8 cellular contexts compared by ENCODE assay signal in the genomic region with DNA sequence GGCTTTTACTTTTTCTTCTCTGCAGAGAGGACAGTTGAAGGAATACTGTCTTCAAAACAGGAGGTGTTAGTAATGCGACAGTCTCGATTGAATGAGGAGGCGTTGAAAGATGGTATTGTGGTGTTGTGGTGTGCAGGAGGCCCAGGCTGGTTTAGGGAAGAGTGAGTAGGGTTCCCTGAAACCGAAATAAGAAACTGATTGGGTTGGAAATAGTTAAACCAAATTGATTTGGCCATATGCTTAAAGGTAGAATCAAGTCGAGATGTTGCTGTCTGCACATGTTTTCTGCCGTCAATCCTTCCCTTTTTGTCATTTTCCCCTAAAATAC. TPM values are rescaled to one million over a fixed set of nuclear protein-coding genes. Genes with fewer than 3 reads are reported as not detected.
DNase-seq lines count a peak whose midpoint lies in the region; ATAC-seq and TF ChIP-seq lines count a peak whose summit lies in the region.

No MANE protein-coding gene starts in this region.

- intact Hi-C loops in ovary (cut with DNase I), result loop anchor here in 1 of 4 donors (2.0 to 5.0 kb wide), 3 partner anchors 51 to 1400 kb away; a partner anchor contains a TSS

- peak overlapping the region; percentile 98 for H3K4me3 Mint-ChIP-seq in T-helper 17 cell
- H3K4me3 Mint-ChIP-seq in endothelial cell (ENCODE audit: unreplicated experiment), result peak overlapping the region; percentile 99

- no peak for TF ChIP-seq POLR2A in ovary (IDR thresholded peaks at IDR 0.05)

- H3K36me3 ChIP-seq in ovary, result no peaks in the 10 kb centered on the region

- H3K27ac ChIP-seq in ovary, result no peak overlapping the region

- H3K4me3 ChIP-seq in AG10803 (ENCODE audit: low read length) (peak overlapping the region; percentile 84), ovary (peak overlapping the region; percentile 91)

- H3K9me3 ChIP-seq in T-helper 17 cell (ENCODE audit: control insufficient read depth, low read length, poor library complexity, severe bottlenecking), result no peaks in the 10 kb centered on the region
- no peaks in the 10 kb centered on the region for H3K9me3 ChIP-seq in ovary

- no peak for TF ChIP-seq CTCF in AG10803 (conservative IDR thresholded peaks at IDR 0.05; ENCODE audit: low read length)
- TF ChIP-seq CTCF in endothelial cell (IDR thresholded peaks at IDR 0.05; ENCODE audit: unreplicated experiment), result no peak
- TF ChIP-seq CTCF in ovary (IDR thresholded peaks at IDR 0.05), result no peak

- H3K27me3 ChIP-seq in ovary, result no peaks in the 10 kb centered on the region

- H3K27ac Mint-ChIP-seq in T-helper 17 cell (peak overlapping the region; percentile 100), endothelial cell (ENCODE audit: unreplicated experiment) (peak overlapping the region; percentile 100)

- ATAC-seq in GM21515 (IDR thresholded peaks at IDR 0.05; ENCODE audit: unreplicated experiment) (peak; percentile 11), T-helper 17 cell (no peak)

- peaks cover 6% of the 10 kb centered on the region for H3K4me1 ChIP-seq in ovary (ENCODE audit: insufficient read depth)

- H3K36me3 Mint-ChIP-seq in T-helper 17 cell (ENCODE audit: low read depth) (peaks cover 4% of the 10 kb centered on the region), endothelial cell (ENCODE audit: low read depth, unreplicated experiment) (peaks cover 4% of the 10 kb centered on the region)

- peak; percentile 15 for DNase-seq in AG10803 (ENCODE audit: low read depth)
- DNase-seq in T-helper 17 cell, result no peak
- no peak for DNase-seq in endothelial cell (ENCODE audit: low spot score)
- DNase-seq in ovary, result no peak
- no peak for DNase-seq in D341Med (ENCODE audit: low spot score)
- no peak for DNase-seq in DMS53 treated with DMSO at 0.1 percent for 48 hours (lab: John Stamatoyannopoulos, UW; ENCODE audit: unreplicated experiment)
- no peak for DNase-seq in putamen (ENCODE audit: low spot score)

- H3K27me3 Mint-ChIP-seq in T-helper 17 cell, result no peaks in the 10 kb centered on the region
- H3K27me3 Mint-ChIP-seq in endothelial cell (ENCODE audit: unreplicated experiment), result peaks cover 9% of the 10 kb centered on the region

- 2 to 3% (median 3%) methylated on average over 6 of the region's 6 CpGs for WGBS in ovary, 3 donors

- H3K9me3 Mint-ChIP-seq in endothelial cell (ENCODE audit: unreplicated experiment), result no peaks in the 10 kb centered on the region

- no peak for TF ChIP-seq EP300 in ovary (IDR thresholded peaks at IDR 0.05)

- peaks cover 39% of the 10 kb centered on the region for H3K4me1 Mint-ChIP-seq in T-helper 17 cell
- H3K4me1 Mint-ChIP-seq in endothelial cell (ENCODE audit: unreplicated experiment), result peaks cover 46% of the 10 kb centered on the region

RNA-seq across cellular contexts. Expression of a gene that starts 0.8 kb away (rescaled TPM):
- 10 to 100 TPM; 15.1 to 18.3 TPM for total RNA-seq in T-helper 17 cell
- 71.3 TPM for total RNA-seq in endothelial cell (ENCODE audit: unreplicated experiment)
- 10 to 100 TPM; 16.6 to 55.3 (median 43.0) TPM for total RNA-seq in ovary
- polyA plus RNA-seq in ovary, result 10 to 100 TPM in 1 of 2 donors, 1 to 10 TPM in 1; 9.3 to 34.7 TPM

RNA-seq across cellular contexts. Expression of a gene that starts 1.6 kb away (rescaled TPM):
- total RNA-seq in T-helper 17 cell (10 to 100 TPM; 44.8 to 49.4 TPM), endothelial cell (ENCODE audit: unreplicated experiment) (76.7 TPM), ovary (100 to 1,000 TPM in 3 of 7 donors, 10 to 100 TPM in 4; 55.1 to 114 (median 99.5) TPM)
- 10 to 100 TPM; 41.1 to 62.5 TPM for polyA plus RNA-seq in ovary

RNA-seq across cellular contexts. Expression of a gene that starts 51.2 kb away (rescaled TPM):
- total RNA-seq in T-helper 17 cell (10 to 100 TPM; 28.4 to 31.9 TPM), endothelial cell (ENCODE audit: unreplicated experiment) (15.4 TPM), ovary (10 to 100 TPM; 14.0 to 18.7 (median 16.2) TPM)
- 1 to 10 TPM; 4.8 to 9.2 TPM for polyA plus RNA-seq in ovary
